Comparison of ENCODE assay signal across 7 cellular contexts in genomic region chr1:231656741-231657140, GRCh38.
"Had no signal": no experiment of that assay in that cellular context is flagged by ENCODE, and none has a peak within 500 bp of the region (broad histone marks: within the 10 kb centered on the region; RNA-seq: fewer than 3 reads in every experiment).

No MANE protein-coding gene starts in this region.

- H3K27me3 Mint-ChIP-seq: IgD-negative memory B cell had no signal

- FAIRE-seq: HepG2, HTR-8/SVneo had no signal

- H3K27ac ChIP-seq: HL-60 had no signal

- ATAC-seq: HepG2 had no signal

- DNase-seq: IMR-90, KBM-7, KG1 had no signal
